Comparison of ENCODE assay signal across 8 cellular contexts in genomic region chr13:19862511-19863313, GRCh38. TPM values are rescaled to one million over a fixed set of nuclear protein-coding genes. Genes with fewer than 3 reads are reported as not detected.
A peak's percentile ranks its signal among the peaks of the same experiment; 100 is the strongest.
DNase-seq lines count a peak whose midpoint lies in the region; ATAC-seq and TF ChIP-seq lines count a peak whose summit lies in the region.

No MANE protein-coding gene starts in this region.

- no peaks in the 10 kb centered on the region for H3K36me3 ChIP-seq in ACC112 (ENCODE audit: insufficient read depth, low read length)
- no peaks in the 10 kb centered on the region for H3K36me3 ChIP-seq in liver (ENCODE audit: control insufficient read depth in 4 of 4, insufficient read depth in 3 of 4, low read depth in 1 of 4, low read length in 3 of 4)

- peak overlapping the region; percentile 94 for H3K4me3 Mint-ChIP-seq in activated CD4-positive, alpha-beta T cell treated with anti-CD3 and anti-CD28 coated beads for 36 hours

- ATAC-seq in GM18867 (IDR thresholded peaks at IDR 0.05; ENCODE audit: unreplicated experiment) (peak; percentile 6), GM19463 (IDR thresholded peaks at IDR 0.05; ENCODE audit: unreplicated experiment) (no peak)
- no peak for ATAC-seq in activated CD4-positive, alpha-beta T cell treated with anti-CD3 and anti-CD28 coated beads for 36 hours

- peak overlapping the region; percentile 34 for H2AFZ ChIP-seq in ACC112 (ENCODE audit: low read length, unreplicated experiment)

- POLR2A ChIA-PET in activated CD4-positive, alpha-beta T cell treated with anti-CD3 and anti-CD28 coated beads for 36 hours (lab: Charles Lee): interaction anchor here (0.6 to 2.1 kb wide), 4 partner anchors 11 to 104 kb away, joined by 3 to 5 read pairs (median 4); no protein-coding TSS in a partner anchor

- H3K4me1 Mint-ChIP-seq in activated CD4-positive, alpha-beta T cell treated with anti-CD3 and anti-CD28 coated beads for 36 hours: peaks cover 35% of the 10 kb centered on the region

- no peaks in the 10 kb centered on the region for H3K9me3 ChIP-seq in liver (ENCODE audit: control insufficient read depth in 4 of 4, low read length in 3 of 4)

- H3K36me3 Mint-ChIP-seq in activated CD4-positive, alpha-beta T cell treated with anti-CD3 and anti-CD28 coated beads for 36 hours (ENCODE audit: low read depth): peaks cover 32% of the 10 kb centered on the region

- no peaks in the 10 kb centered on the region for H3K27me3 ChIP-seq in ACC112 (ENCODE audit: insufficient read depth, low read length)
- H3K27me3 ChIP-seq in liver (ENCODE audit: control insufficient read depth in 4 of 4, insufficient read depth in 4 of 4, low read length in 3 of 4): no peaks in the 10 kb centered on the region

- H3K4me3 ChIP-seq in ACC112 (ENCODE audit: low read depth, low read length): peak overlapping the region; percentile 98
- peak overlapping the region; percentile 81 for H3K4me3 ChIP-seq in Jurkat, Clone E6-1 (ENCODE audit: low read length)
- peak overlapping the region; percentile 77 for H3K4me3 ChIP-seq in choroid plexus epithelial cell (ENCODE audit: low read depth, low read length)
- H3K4me3 ChIP-seq in liver (ENCODE audit: low read depth in 1 of 3, low read length in 3 of 3): peak overlapping the region; percentile 77 to 93 (median 91)

- H3K9me3 Mint-ChIP-seq in activated CD4-positive, alpha-beta T cell treated with anti-CD3 and anti-CD28 coated beads for 36 hours (ENCODE audit: low read depth): peaks cover 2% of the 10 kb centered on the region

- no peaks in the 10 kb centered on the region for H3K27me3 Mint-ChIP-seq in activated CD4-positive, alpha-beta T cell treated with anti-CD3 and anti-CD28 coated beads for 36 hours

- H3K27ac ChIP-seq in ACC112 (ENCODE audit: low read depth, low read length) (peak overlapping the region; percentile 66), liver (ENCODE audit: low read depth in 1 of 2, low read length in 2 of 2) (peak overlapping the region; percentile 85 to 90)

- H3K9ac ChIP-seq in liver (ENCODE audit: low read depth in 1 of 2, low read length in 2 of 2): peak overlapping the region; percentile 43 to 81

- peak overlapping the region; percentile 97 for H3K27ac Mint-ChIP-seq in activated CD4-positive, alpha-beta T cell treated with anti-CD3 and anti-CD28 coated beads for 36 hours

- under 1% methylated on average over 65 of the region's 65 CpGs for WGBS in liver

- H3K4me1 ChIP-seq in ACC112 (ENCODE audit: control insufficient read depth, insufficient read depth, low read length, unreplicated experiment) (peaks cover 16% of the 10 kb centered on the region), liver (ENCODE audit: control insufficient read depth in 4 of 4, insufficient read depth in 4 of 4, low read length in 3 of 4) (peaks cover 6 to 14% (median 9%) of the 10 kb centered on the region in 4 donors)

- CTCF ChIA-PET in activated CD4-positive, alpha-beta T cell treated with anti-CD3 and anti-CD28 coated beads for 36 hours (lab: Charles Lee): interaction anchor here (0.7 to 2.4 kb wide), 7 partner anchors 10 to 97 kb away, joined by 4 to 11 read pairs (median 8); no protein-coding TSS in a partner anchor

- TF ChIP-seq RAD21 in liver (IDR thresholded peaks at IDR 0.05): no peak

- intact Hi-C loops in activated CD4-positive, alpha-beta T cell treated with anti-CD3 and anti-CD28 coated beads for 36 hours (cut with DNase I, micrococcal nuclease): loop anchor here in 1 of 2 experiments (1.0 to 10.0 kb wide), 10 partner anchors 80 to 1740 kb away; partner anchors contain the start of genes EEF1AKMT1, IFT88, MICU2 and MPHOSPH8

- DNase-seq in Jurkat, Clone E6-1 (ENCODE audit: low read depth, low spot score): peak; percentile 48
- DNase-seq in activated CD4-positive, alpha-beta T cell treated with anti-CD3 and anti-CD28 coated beads for 36 hours: peak; percentile 69
- peak; percentile 32 for DNase-seq in choroid plexus epithelial cell (ENCODE audit: low read depth)
- peak; percentile 49 for DNase-seq in stimulated activated CD4-positive, alpha-beta T cell treated with anti-CD3 and anti-CD28 coated beads, Interleukin-4, amount 100 ng/mL, for 1 hour

- no peak for TF ChIP-seq CTCF in choroid plexus epithelial cell (conservative IDR thresholded peaks at IDR 0.05; ENCODE audit: low read depth, low read length)
- TF ChIP-seq CTCF in liver (IDR thresholded peaks at IDR 0.05; ENCODE audit: low read depth, low read length, missing input control): no peak

- peaks cover 37% of the 10 kb centered on the region for H3K79me2 ChIP-seq in ACC112 (ENCODE audit: control insufficient read depth, insufficient read depth, low read length, unreplicated experiment)

TF ChIP-seq in liver, 16 proteins besides CTCF, POLR2A, EP300 and RAD21:
- TF ChIP-seq HNF4A (conservative IDR thresholded peaks at IDR 0.05) (no peak), RXRA (IDR thresholded peaks at IDR 0.05) (no peak), FOXA1 (IDR thresholded peaks at IDR 0.05) (no peak), GABPA (IDR thresholded peaks at IDR 0.05 in 1 of 2, conservative IDR thresholded peaks at IDR 0.05 in 1 of 2) (no peak), EGR1 (IDR thresholded peaks at IDR 0.05; ENCODE audit: low read depth in 2 of 2) (no peak), MAX (IDR thresholded peaks at IDR 0.05) (no peak), FOXA2 (IDR thresholded peaks at IDR 0.05) (no peak), YY1 (IDR thresholded peaks at IDR 0.05) (peak; percentile 87)
- TF ChIP-seq, protein P1, sequence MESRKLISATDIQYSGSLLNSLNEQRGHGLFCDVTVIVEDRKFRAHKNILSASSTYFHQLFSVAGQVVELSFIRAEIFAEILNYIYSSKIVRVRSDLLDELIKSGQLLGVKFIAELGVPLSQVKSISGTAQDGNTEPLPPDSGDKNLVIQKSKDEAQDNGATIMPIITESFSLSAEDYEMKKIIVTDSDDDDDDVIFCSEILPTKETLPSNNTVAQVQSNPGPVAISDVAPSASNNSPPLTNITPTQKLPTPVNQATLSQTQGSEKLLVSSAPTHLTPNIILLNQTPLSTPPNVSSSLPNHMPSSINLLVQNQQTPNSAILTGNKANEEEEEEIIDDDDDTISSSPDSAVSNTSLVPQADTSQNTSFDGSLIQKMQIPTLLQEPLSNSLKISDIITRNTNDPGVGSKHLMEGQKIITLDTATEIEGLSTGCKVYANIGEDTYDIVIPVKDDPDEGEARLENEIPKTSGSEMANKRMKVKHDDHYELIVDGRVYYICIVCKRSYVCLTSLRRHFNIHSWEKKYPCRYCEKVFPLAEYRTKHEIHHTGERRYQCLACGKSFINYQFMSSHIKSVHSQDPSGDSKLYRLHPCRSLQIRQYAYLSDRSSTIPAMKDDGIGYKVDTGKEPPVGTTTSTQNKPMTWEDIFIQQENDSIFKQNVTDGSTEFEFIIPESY (IDR thresholded peaks at IDR 0.05): no peak

RNA-seq across cellular contexts. Expression of gene ZMYM5, which starts 0.7 kb away (rescaled TPM):
- polyA plus RNA-seq in Jurkat, Clone E6-1 (2012; ENCODE audit: insufficient read depth, insufficient read length): 6.0 TPM
- 10 to 100 TPM in 1 of 2 experiments, 1 to 10 TPM in 1; 9.1 to 10.1 TPM for total RNA-seq in activated CD4-positive, alpha-beta T cell treated with anti-CD3 and anti-CD28 coated beads for 36 hours
- 1 to 10 TPM; 6.9 to 8.1 TPM for total RNA-seq in liver
- 1 to 10 TPM; 2.6 to 4.9 TPM for polyA plus RNA-seq in liver
